Comparison of ENCODE assay signal across 16 cellular contexts in the genomic region with DNA sequence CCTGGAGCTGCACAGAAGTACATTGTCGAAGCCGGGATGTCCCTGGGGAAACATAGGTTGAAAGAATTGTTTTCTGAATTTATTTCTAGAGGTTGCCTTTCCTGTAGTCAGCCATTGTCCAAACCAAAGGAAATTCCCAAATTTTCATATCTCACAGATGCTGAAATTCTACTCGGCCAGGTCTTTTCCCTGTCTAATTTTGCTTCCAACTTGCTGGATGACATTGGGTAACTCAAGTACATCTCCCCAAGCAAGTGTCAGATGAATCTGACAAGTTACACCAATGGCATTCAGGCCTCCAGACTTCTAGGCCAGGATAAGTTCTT. TPM values are rescaled to one million over a fixed set of nuclear protein-coding genes. Genes with fewer than 3 reads are reported as not detected.
A peak's percentile ranks its signal among the peaks of the same experiment; 100 is the strongest.
DNase-seq lines count a peak whose midpoint lies in the region; ATAC-seq and TF ChIP-seq lines count a peak whose summit lies in the region.
"Had no signal": no experiment of that assay in that cellular context is flagged by ENCODE, and none has a peak within 500 bp of the region (broad histone marks: within the 10 kb centered on the region; RNA-seq: fewer than 3 reads in every experiment).

No MANE protein-coding gene starts in this region.

- no peaks in the 10 kb centered on the region for H3K79me1 ChIP-seq in mesenchymal stem cell (replicated peaks; ENCODE audit: low read length, poor library complexity, severe bottlenecking)

- H3K27me3 Mint-ChIP-seq in activated T-helper 2 cell treated with anti-CD3 and anti-CD28 coated beads, Interferon-gamma antibody, Interleukin-2, Interleukin-4, amounts not matched to agents 10 μg/mL and 5 μg/mL and 100 μg/mL, durations not matched to agents 14 hours and 24 hours and 36 hours (ENCODE audit: low read depth): no peaks in the 10 kb centered on the region
- H3K27me3 Mint-ChIP-seq in naive thymus-derived CD8-positive, alpha-beta T cell: peaks cover 0 to 3% (median 0%) of the 10 kb centered on the region in 5 donors

- intact Hi-C loops in Panc1 (cut with micrococcal nuclease; ENCODE audit: unreplicated experiment): no loop called here
- intact Hi-C loops in activated T-helper 2 cell treated with anti-CD3 and anti-CD28 coated beads, Interferon-gamma antibody, Interleukin-2, Interleukin-4, amounts not matched to agents 10 μg/mL and 5 μg/mL and 100 μg/mL, durations not matched to agents 14 hours and 24 hours and 36 hours (cut with micrococcal nuclease): no loop called here

- peak; percentile 23; the same call in 1 of the 2 replicates for ATAC-seq in Panc1
- no peak for ATAC-seq in naive thymus-derived CD8-positive, alpha-beta T cell
- no peak for ATAC-seq in GM21528 (IDR thresholded peaks at IDR 0.05; ENCODE audit: low FRiP score, unreplicated experiment)
- ATAC-seq: GM12878; naive thymus-derived CD4-positive, alpha-beta T cell had no signal

- no TSS peak for BruUV-seq in Panc1 (replicated peaks; lab: Mats Ljungman, UMichigan)

- peak overlapping the region; percentile 12 for H3K9ac ChIP-seq in mesenchymal stem cell (ENCODE audit: low read length)

- H3K4me1 Mint-ChIP-seq in activated T-helper 2 cell treated with anti-CD3 and anti-CD28 coated beads, Interferon-gamma antibody, Interleukin-2, Interleukin-4, amounts not matched to agents 10 μg/mL and 5 μg/mL and 100 μg/mL, durations not matched to agents 14 hours and 24 hours and 36 hours (ENCODE audit: low read depth): no peaks in the 10 kb centered on the region
- no peaks in the 10 kb centered on the region for H3K4me1 Mint-ChIP-seq in naive thymus-derived CD8-positive, alpha-beta T cell

- H2BK15ac ChIP-seq in mesenchymal stem cell (ENCODE audit: low read depth, poor library complexity, severe bottlenecking): no peak overlapping the region

- no peak overlapping the region for H2BK12ac ChIP-seq in mesenchymal stem cell (ENCODE audit: low read length in 2 of 2)

- H2AK5ac ChIP-seq in mesenchymal stem cell (ENCODE audit: low read length, severe bottlenecking): no peak overlapping the region

- no peaks in the 10 kb centered on the region for H3K9me3 Mint-ChIP-seq in activated T-helper 2 cell treated with anti-CD3 and anti-CD28 coated beads, Interferon-gamma antibody, Interleukin-2, Interleukin-4, amounts not matched to agents 10 μg/mL and 5 μg/mL and 100 μg/mL, durations not matched to agents 14 hours and 24 hours and 36 hours
- no peaks in the 10 kb centered on the region for H3K9me3 Mint-ChIP-seq in naive thymus-derived CD8-positive, alpha-beta T cell
- H3K9me3 Mint-ChIP-seq: naive thymus-derived CD4-positive, alpha-beta T cell had no signal

- no peak overlapping the region for H4K8ac ChIP-seq in mesenchymal stem cell (ENCODE audit: low read length)

- H3K36me3 ChIP-seq in Panc1 (ENCODE audit: control insufficient read depth, insufficient read depth, low read length) (no peaks in the 10 kb centered on the region), brain microvascular endothelial cell (replicated peaks) (no peaks in the 10 kb centered on the region), mesenchymal stem cell (ENCODE audit: control insufficient read depth in 1 of 2, insufficient read depth in 2 of 2, low read depth in 1 of 2, low read length in 2 of 2) (no peaks in the 10 kb centered on the region)
- H3K36me3 ChIP-seq: BE2C had no signal

- H2AFZ ChIP-seq in mesenchymal stem cell (ENCODE audit: low read depth, low read length): no peak overlapping the region

- no peak overlapping the region for H2BK5ac ChIP-seq in mesenchymal stem cell (ENCODE audit: low read depth, low read length, poor library complexity, severe bottlenecking)

- no peak overlapping the region for H2BK120ac ChIP-seq in mesenchymal stem cell (ENCODE audit: low read depth, low read length)

- no peak for DNase-seq in Panc1 (ENCODE audit: low read depth, low spot score)
- no peak for DNase-seq in brain microvascular endothelial cell
- no peak for DNase-seq in mesenchymal stem cell
- no peak for DNase-seq in activated T-helper 2 cell treated with anti-CD3 and anti-CD28 coated beads, Interferon-gamma antibody, Interleukin-2, Interleukin-4, amounts not matched to agents 10 μg/mL and 5 μg/mL and 100 μg/mL, durations not matched to agents 14 hours and 24 hours and 36 hours (ENCODE audit: low spot score)
- no peak for DNase-seq in naive thymus-derived CD8-positive, alpha-beta T cell
- DNase-seq: activated CD8-positive, alpha-beta memory T cell treated with anti-CD3 and anti-CD28 coated beads for 24 hours; GDM1; KG1; naive thymus-derived CD4-positive, alpha-beta T cell; NCI-H510A treated with DMSO at 0.1 percent for 48 hours; SHP77 treated with DMSO at 0.1 percent for 48 hours; T-helper 2 cell had no signal

- 15% methylated on average over 3 of the region's 3 CpGs for WGBS in mesenchymal stem cell

- H3K9me3 ChIP-seq in Panc1 (ENCODE audit: control insufficient read depth, insufficient read depth, low read depth, low read length) (no peaks in the 10 kb centered on the region), mesenchymal stem cell (ENCODE audit: control insufficient read depth, low read length) (no peaks in the 10 kb centered on the region)
- H3K9me3 ChIP-seq: BE2C had no signal

- CTCF ChIA-PET in Panc1 (lab: Charles Lee): no interaction called here

- H3K4me3 ChIP-seq in Panc1 (ENCODE audit: low read depth in 2 of 2, low read length in 2 of 2) (no peak overlapping the region), brain microvascular endothelial cell (ENCODE audit: low read depth, low read length) (no peak overlapping the region), mesenchymal stem cell (ENCODE audit: insufficient read depth in 1 of 2, low read depth in 1 of 2, low read length in 2 of 2) (no peak overlapping the region)
- H3K4me3 ChIP-seq: GM12878 had no signal

- H3K4me2 ChIP-seq in mesenchymal stem cell (ENCODE audit: low read length, poor library complexity, severe bottlenecking): no peak overlapping the region

- TF ChIP-seq CTCF in Panc1 (IDR thresholded peaks at IDR 0.05) (no peak), brain microvascular endothelial cell (IDR thresholded peaks at IDR 0.05; ENCODE audit: low read depth, low read length, missing control alignments) (no peak)

- no peaks in the 10 kb centered on the region for H3K27me3 ChIP-seq in Panc1 (ENCODE audit: control insufficient read depth, insufficient read depth, low read length)
- H3K27me3 ChIP-seq in brain microvascular endothelial cell (replicated peaks): no peaks in the 10 kb centered on the region
- H3K27me3 ChIP-seq in mesenchymal stem cell (ENCODE audit: control insufficient read depth in 1 of 2, insufficient read depth in 1 of 2, low read length in 2 of 2): no peaks in the 10 kb centered on the region
- H3K27me3 ChIP-seq: BE2C had no signal

- in situ Hi-C loops in Panc1 (cut with HindIII; ENCODE audit: low pct_unique_long_range_greater_than_20kb, low sequenced_read_pairs): no loop called here
- in situ Hi-C loops in brain microvascular endothelial cell (cut with HindIII; ENCODE audit: low pct_ligation_motif_present, low sequenced_read_pairs): no loop called here

- H3K36me3 Mint-ChIP-seq in activated T-helper 2 cell treated with anti-CD3 and anti-CD28 coated beads, Interferon-gamma antibody, Interleukin-2, Interleukin-4, amounts not matched to agents 10 μg/mL and 5 μg/mL and 100 μg/mL, durations not matched to agents 14 hours and 24 hours and 36 hours (ENCODE audit: low read depth): no peaks in the 10 kb centered on the region
- H3K36me3 Mint-ChIP-seq in naive thymus-derived CD8-positive, alpha-beta T cell: no peaks in the 10 kb centered on the region
- H3K36me3 Mint-ChIP-seq: naive thymus-derived CD4-positive, alpha-beta T cell had no signal

- no peak overlapping the region for H4K91ac ChIP-seq in mesenchymal stem cell (ENCODE audit: low read length)

- no peak overlapping the region for H3K4ac ChIP-seq in mesenchymal stem cell (ENCODE audit: low read depth in 1 of 2, low read length in 2 of 2)

- H3K18ac ChIP-seq in mesenchymal stem cell (ENCODE audit: low read depth in 1 of 2, low read length in 2 of 2): no peak overlapping the region

- H3K14ac ChIP-seq in mesenchymal stem cell (ENCODE audit: low read length in 2 of 2): no peak overlapping the region

- H3K23ac ChIP-seq in mesenchymal stem cell (ENCODE audit: low read length in 2 of 2): no peak overlapping the region

- peak overlapping the region; percentile 53; the same call in 1 of the 2 replicates for H3K27ac ChIP-seq in Panc1 (ENCODE audit: low read length)
- H3K27ac ChIP-seq in brain microvascular endothelial cell: peak overlapping the region; percentile 46
- H3K27ac ChIP-seq in mesenchymal stem cell (ENCODE audit: low read length, poor library complexity, severe bottlenecking): peak overlapping the region; percentile 80
- peak overlapping the region; percentile 79 for H3K27ac ChIP-seq in temporal lobe (ENCODE audit: low read depth, low read length)

- H3K27ac Mint-ChIP-seq in activated T-helper 2 cell treated with anti-CD3 and anti-CD28 coated beads, Interferon-gamma antibody, Interleukin-2, Interleukin-4, amounts not matched to agents 10 μg/mL and 5 μg/mL and 100 μg/mL, durations not matched to agents 14 hours and 24 hours and 36 hours: no peak overlapping the region
- no peak overlapping the region for H3K27ac Mint-ChIP-seq in naive thymus-derived CD8-positive, alpha-beta T cell

- POLR2A ChIA-PET in Panc1 (lab: Charles Lee): no interaction called here
- POLR2A ChIA-PET in naive thymus-derived CD8-positive, alpha-beta T cell (lab: Charles Lee): no interaction called here

- peaks cover 23% of the 10 kb centered on the region for H3K4me1 ChIP-seq in Panc1 (ENCODE audit: control insufficient read depth, insufficient read depth, low read length)
- H3K4me1 ChIP-seq in mesenchymal stem cell (ENCODE audit: control insufficient read depth, insufficient read depth, low read depth, low read length): peaks cover 37% of the 10 kb centered on the region

- no peak overlapping the region for H3K4me3 Mint-ChIP-seq in activated T-helper 2 cell treated with anti-CD3 and anti-CD28 coated beads, Interferon-gamma antibody, Interleukin-2, Interleukin-4, amounts not matched to agents 10 μg/mL and 5 μg/mL and 100 μg/mL, durations not matched to agents 14 hours and 24 hours and 36 hours (ENCODE audit: low read depth)
- no peak overlapping the region for H3K4me3 Mint-ChIP-seq in naive thymus-derived CD8-positive, alpha-beta T cell
- H3K4me3 Mint-ChIP-seq: naive thymus-derived CD4-positive, alpha-beta T cell had no signal

RNA-seq across cellular contexts. Expression of a gene that starts 47.5 kb away (rescaled TPM):
- total RNA-seq in Panc1 (2021; ENCODE audit: unreplicated experiment) (47.9 TPM), temporal lobe (47.5 TPM)
- 12.2 TPM for polyA plus RNA-seq in Panc1 (2012; ENCODE audit: insufficient read length)
- polyA plus RNA-seq in mesenchymal stem cell (2013, experiment 1 of 2): 27.3 TPM
- 25.6 TPM for polyA plus RNA-seq in mesenchymal stem cell (2013, experiment 2 of 2)
- total RNA-seq in activated T-helper 2 cell treated with anti-CD3 and anti-CD28 coated beads, Interferon-gamma antibody, Interleukin-2, Interleukin-4, amounts not matched to agents 10 μg/mL and 5 μg/mL and 100 μg/mL, durations not matched to agents 14 hours and 24 hours and 36 hours: 20.6 and 21.1 TPM in 2 replicates
- 10 to 100 TPM; 19.3 to 23.9 TPM for total RNA-seq in naive thymus-derived CD8-positive, alpha-beta T cell
- polyA plus RNA-seq in naive thymus-derived CD8-positive, alpha-beta T cell: 1 to 10 TPM; 6.1 to 7.6 (median 7.1) TPM
